18 cellular contexts compared by ENCODE assay signal in the genomic region with DNA sequence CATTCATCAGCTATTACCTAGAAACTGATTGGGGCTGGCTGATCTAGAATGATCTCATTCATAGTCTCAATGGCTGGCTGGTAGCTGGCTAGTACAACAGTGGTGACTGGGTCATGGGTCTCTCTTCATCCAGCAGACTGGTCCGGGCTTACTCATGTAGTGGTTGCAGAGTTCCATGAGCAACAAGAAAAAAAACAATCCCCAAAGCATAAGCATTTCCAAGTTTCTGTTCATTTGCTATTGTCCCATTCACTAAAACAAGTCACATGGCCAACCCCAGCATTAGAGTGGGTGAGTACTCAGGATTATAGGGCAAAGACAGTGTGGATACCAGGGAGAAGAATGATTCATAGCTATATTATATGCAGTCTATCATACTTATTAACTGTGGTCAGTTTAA.
DNase-seq lines count a peak whose midpoint lies in the region; ATAC-seq, FAIRE-seq and TF ChIP-seq lines count a peak whose summit lies in the region.
"Had no signal": no experiment of that assay in that cellular context is flagged by ENCODE, and none has a peak within 500 bp of the region (broad histone marks: within the 10 kb centered on the region; RNA-seq: fewer than 3 reads in every experiment).

No MANE protein-coding gene starts in this region.

- no peak overlapping the region for H3K4me2 ChIP-seq in GM23338

- no peak for TF ChIP-seq CTCF in epithelial cell of esophagus (IDR thresholded peaks at IDR 0.05; ENCODE audit: insufficient read depth, low read depth, low read length, missing control alignments)
- TF ChIP-seq CTCF in mesothelial cell of epicardium (IDR thresholded peaks at IDR 0.05; ENCODE audit: unreplicated experiment), result no peak
- no peak for TF ChIP-seq CTCF in kidney (IDR thresholded peaks at IDR 0.05; ENCODE audit: borderline replicate concordance, extremely low read depth, insufficient read depth)
- no peak for TF ChIP-seq CTCF in GM23338 (conservative IDR thresholded peaks at IDR 0.05; ENCODE audit: low read depth in 2 of 2)

- H3K9me3 Mint-ChIP-seq in mesothelial cell of epicardium, result peaks cover 7% of the 10 kb centered on the region
- peaks cover 4% of the 10 kb centered on the region; the same call in 2 of the 3 replicates for H3K9me3 Mint-ChIP-seq in GM23338
- H3K9me3 Mint-ChIP-seq: activated CD4-positive, alpha-beta T cell treated with anti-CD3 and anti-CD28 coated beads, Interleukin-2, amount 10 ng/mL, durations not matched to agents 24 days and 14 days; endodermal cell had no signal

- H3K9ac ChIP-seq in kidney (ENCODE audit: low read length in 2 of 2), result no peak overlapping the region

- H3K36me3 ChIP-seq in kidney (ENCODE audit: control insufficient read depth in 1 of 2, insufficient read depth in 2 of 2, low read length in 2 of 2) (no peaks in the 10 kb centered on the region), GM23338 (ENCODE audit: insufficient read depth) (no peaks in the 10 kb centered on the region)
- H3K36me3 ChIP-seq: BE2C, uterus had no signal

- no peaks in the 10 kb centered on the region for H3K9me2 ChIP-seq in GM23338 (ENCODE audit: insufficient read depth)

- H3K4me1 Mint-ChIP-seq in mesothelial cell of epicardium (peaks cover 37% of the 10 kb centered on the region), GM23338 (no peaks in the 10 kb centered on the region)
- H3K4me1 Mint-ChIP-seq: activated CD4-positive, alpha-beta T cell treated with anti-CD3 and anti-CD28 coated beads, Interleukin-2, amount 10 ng/mL, durations not matched to agents 24 days and 14 days; endodermal cell; memory B cell had no signal

- no peak overlapping the region for H3K4me3 Mint-ChIP-seq in mesothelial cell of epicardium
- no peak overlapping the region for H3K4me3 Mint-ChIP-seq in GM23338
- H3K4me3 Mint-ChIP-seq: activated CD4-positive, alpha-beta T cell treated with anti-CD3 and anti-CD28 coated beads, Interleukin-2, amount 10 ng/mL, durations not matched to agents 24 days and 14 days; endodermal cell; memory B cell; T-helper 1 cell treated with Interleukin-12 subunit alpha and Interleukin-12 subunit beta and Interleukin-4 antibody, amounts not matched to agents 30 μg/mL and 1 μg/mL, for 36 hours had no signal

- H3F3A ChIP-seq in GM23338 (replicated peaks; ENCODE audit: low read depth), result no peaks in the 10 kb centered on the region

- DNase-seq in COLO829 (ENCODE audit: low spot score) (peak; percentile 17), M059J (ENCODE audit: low read depth) (peak; percentile 89), epithelial cell of esophagus (ENCODE audit: low read depth) (peak; percentile 51), mesothelial cell of epicardium (ENCODE audit: low spot score in 2 of 2, unreplicated experiment in 2 of 2) (no peak), NCI-H1694 treated with DMSO at 0.1 percent for 48 hours (lab: John Stamatoyannopoulos, UW) (no peak), kidney (no peak), retina (no peak), GM23338 (ENCODE audit: low spot score) (no peak)
- DNase-seq: activated CD4-positive, alpha-beta T cell treated with anti-CD3 and anti-CD28 coated beads, Interleukin-2, amount 10 ng/mL, durations not matched to agents 24 days and 14 days; BE2C; DND-41; endodermal cell; NCI-H1048; posterior cingulate gyrus; uterus had no signal

- ATAC-seq in GM23338, result no peak

- H3K27me3 Mint-ChIP-seq in mesothelial cell of epicardium (ENCODE audit: low read depth), result no peaks in the 10 kb centered on the region
- no peaks in the 10 kb centered on the region for H3K27me3 Mint-ChIP-seq in GM23338 (ENCODE audit: insufficient read depth, low read depth, poor library complexity)
- H3K27me3 Mint-ChIP-seq: activated CD4-positive, alpha-beta T cell treated with anti-CD3 and anti-CD28 coated beads, Interleukin-2, amount 10 ng/mL, durations not matched to agents 24 days and 14 days; memory B cell had no signal

- H3K4me1 ChIP-seq in kidney (ENCODE audit: control insufficient read depth in 1 of 2, insufficient read depth in 1 of 2, low read depth in 1 of 2, low read length in 2 of 2), result no peaks in the 10 kb centered on the region
- H3K4me1 ChIP-seq in GM23338 (ENCODE audit: insufficient read depth), result no peaks in the 10 kb centered on the region

- H3K36me3 Mint-ChIP-seq in mesothelial cell of epicardium (peaks cover 4% of the 10 kb centered on the region), GM23338 (ENCODE audit: low read depth) (no peaks in the 10 kb centered on the region)
- H3K36me3 Mint-ChIP-seq: memory B cell had no signal

- H2AFZ ChIP-seq in GM23338, result no peak overlapping the region

- no peak overlapping the region for H3K27ac ChIP-seq in kidney (ENCODE audit: low read depth in 2 of 2, low read length in 2 of 2)
- no peak overlapping the region for H3K27ac ChIP-seq in GM23338 (ENCODE audit: low read depth)
- H3K27ac ChIP-seq: uterus had no signal

- H4K20me1 ChIP-seq in GM23338 (replicated peaks; ENCODE audit: insufficient read depth), result no peaks in the 10 kb centered on the region

- no peaks in the 10 kb centered on the region for H3K27me3 ChIP-seq in GM23338 (ENCODE audit: insufficient read depth)
- H3K27me3 ChIP-seq: BE2C, uterus had no signal

- H3K27ac Mint-ChIP-seq in mesothelial cell of epicardium (peak overlapping the region; percentile 40), GM23338 (no peak overlapping the region)
- H3K27ac Mint-ChIP-seq: activated CD4-positive, alpha-beta T cell treated with anti-CD3 and anti-CD28 coated beads, Interleukin-2, amount 10 ng/mL, durations not matched to agents 24 days and 14 days; endodermal cell; memory B cell; T-helper 1 cell treated with Interleukin-12 subunit alpha and Interleukin-12 subunit beta and Interleukin-4 antibody, amounts not matched to agents 30 μg/mL and 1 μg/mL, for 36 hours had no signal

- no peaks in the 10 kb centered on the region for H3K79me2 ChIP-seq in GM23338 (replicated peaks; ENCODE audit: insufficient read depth)

- H3K4me3 ChIP-seq in epithelial cell of esophagus (ENCODE audit: low read length) (no peak overlapping the region), kidney (ENCODE audit: low read length in 2 of 2) (no peak overlapping the region), GM23338 (no peak overlapping the region)
- H3K4me3 ChIP-seq: uterus had no signal

- H3K9me3 ChIP-seq in kidney (ENCODE audit: control insufficient read depth in 1 of 2, low read length in 2 of 2), result no peaks in the 10 kb centered on the region
- H3K9me3 ChIP-seq: BE2C, uterus had no signal

- intact Hi-C loops in kidney (cut with DNase I), result no loop called here

- FAIRE-seq in kidney (lab: Jason Lieb, UNC), result no peak
- FAIRE-seq: GM18507 had no signal

TF ChIP-seq in GM23338, 12 proteins besides CTCF, POLR2A, EP300 and RAD21:
- TF ChIP-seq JUNB (IDR thresholded peaks at IDR 0.05; ENCODE audit: unreplicated experiment), result no peak
- no peak for TF ChIP-seq CREB1 (CRISPR knock-in tag; IDR thresholded peaks at IDR 0.05; ENCODE audit: low read depth)
- TF ChIP-seq, protein P1, sequence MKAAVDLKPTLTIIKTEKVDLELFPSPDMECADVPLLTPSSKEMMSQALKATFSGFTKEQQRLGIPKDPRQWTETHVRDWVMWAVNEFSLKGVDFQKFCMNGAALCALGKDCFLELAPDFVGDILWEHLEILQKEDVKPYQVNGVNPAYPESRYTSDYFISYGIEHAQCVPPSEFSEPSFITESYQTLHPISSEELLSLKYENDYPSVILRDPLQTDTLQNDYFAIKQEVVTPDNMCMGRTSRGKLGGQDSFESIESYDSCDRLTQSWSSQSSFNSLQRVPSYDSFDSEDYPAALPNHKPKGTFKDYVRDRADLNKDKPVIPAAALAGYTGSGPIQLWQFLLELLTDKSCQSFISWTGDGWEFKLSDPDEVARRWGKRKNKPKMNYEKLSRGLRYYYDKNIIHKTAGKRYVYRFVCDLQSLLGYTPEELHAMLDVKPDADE (IDR thresholded peaks at IDR 0.05), result no peak

Comparison
In these comparisons a context has a peak if more than half of its experiments do, and no peak if none do; other contexts are left out.
1. DNase-seq: peak in COLO829 (single experiment), M059J (single experiment) and epithelial cell of esophagus (single experiment); none in mesothelial cell of epicardium (0 of 2), NCI-H1694 treated with DMSO at 0.1 percent for 48 hours (single experiment), kidney (single experiment), retina (single experiment) and GM23338 (single experiment).